16 cellular contexts compared by ENCODE assay signal in the genomic region with DNA sequence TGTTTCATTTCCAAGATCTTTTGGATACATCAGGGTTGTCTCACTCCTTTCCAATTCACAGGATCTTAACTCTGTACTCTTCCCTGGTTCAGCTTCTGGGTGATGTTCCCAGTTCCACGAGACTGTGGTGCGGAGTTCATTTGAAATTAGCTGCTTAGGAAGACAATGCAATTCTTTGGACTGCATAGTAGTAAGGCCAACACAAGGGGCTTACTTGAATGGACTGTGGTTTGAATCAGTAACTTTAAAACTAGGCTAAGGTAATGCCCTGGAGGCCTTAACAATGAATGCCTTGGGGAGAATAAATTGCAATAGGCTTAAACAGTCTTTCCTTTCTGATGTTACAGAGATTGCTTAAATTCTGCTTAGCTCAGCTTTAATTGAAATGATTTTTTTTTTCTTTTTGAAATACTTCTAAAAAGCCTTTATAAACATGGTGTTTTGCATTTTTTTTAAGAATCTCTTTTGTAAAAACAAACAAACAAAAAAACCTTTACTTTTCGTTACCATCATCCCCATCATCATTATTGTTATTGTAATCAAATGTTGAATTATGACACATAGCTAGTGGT.
A peak's percentile ranks its signal among the peaks of the same experiment; 100 is the strongest.
DNase-seq lines count a peak whose midpoint lies in the region; ATAC-seq and TF ChIP-seq lines count a peak whose summit lies in the region.
"Had no signal": no experiment of that assay in that cellular context is flagged by ENCODE, and none has a peak within 500 bp of the region (broad histone marks: within the 10 kb centered on the region; RNA-seq: fewer than 3 reads in every experiment).

No MANE protein-coding gene starts in this region.

- H3K9me3 ChIP-seq in neural progenitor cell (ENCODE audit: low read depth): no peaks in the 10 kb centered on the region

- H3K9me3 Mint-ChIP-seq in GM23338 (no peaks in the 10 kb centered on the region), WTC11 (no peaks in the 10 kb centered on the region), glutamatergic neuron (ENCODE audit: unreplicated experiment) (peaks cover 2% of the 10 kb centered on the region), neural progenitor cell (no peaks in the 10 kb centered on the region)
- H3K9me3 Mint-ChIP-seq: CD4-positive, alpha-beta T cell; HFFc6 had no signal

- no peaks in the 10 kb centered on the region for H3K79me2 ChIP-seq in GM23338 (replicated peaks; ENCODE audit: insufficient read depth)
- H3K79me2 ChIP-seq in neural progenitor cell (ENCODE audit: low read depth): no peaks in the 10 kb centered on the region

- POLR2A ChIA-PET in WTC11 (lab: Charles Lee): interaction anchor here (0.7 kb wide), 1 partner anchor 21 kb away, joined by 3 read pairs; no protein-coding TSS in a partner anchor

- H3F3A ChIP-seq in GM23338 (replicated peaks; ENCODE audit: low read depth) (no peaks in the 10 kb centered on the region), neural progenitor cell (ENCODE audit: low read depth) (peaks cover 13% of the 10 kb centered on the region)

- H3K4me3 Mint-ChIP-seq in GM23338 (no peak overlapping the region), WTC11 (no peak overlapping the region), glutamatergic neuron (ENCODE audit: unreplicated experiment) (peak overlapping the region; percentile 35), neural progenitor cell (no peak overlapping the region)
- H3K4me3 Mint-ChIP-seq: B cell; CD4-positive, alpha-beta T cell; HFFc6 had no signal

- no peak for TF ChIP-seq CTCF in GM23338 (conservative IDR thresholded peaks at IDR 0.05; ENCODE audit: low read depth in 2 of 2)
- no peak for TF ChIP-seq CTCF in WTC11 (IDR thresholded peaks at IDR 0.05)
- TF ChIP-seq CTCF in glutamatergic neuron (IDR thresholded peaks at IDR 0.05; ENCODE audit: partially characterized antibody, unreplicated experiment): no peak
- peak; percentile 16 for TF ChIP-seq CTCF in neural progenitor cell (IDR thresholded peaks at IDR 0.05)

- H3K36me3 ChIP-seq in GM23338 (ENCODE audit: insufficient read depth) (no peaks in the 10 kb centered on the region), neural progenitor cell (no peaks in the 10 kb centered on the region), H7 (replicated peaks; ENCODE audit: control insufficient read depth, insufficient read depth, low read length) (no peaks in the 10 kb centered on the region)

- H4K20me1 ChIP-seq in GM23338 (replicated peaks; ENCODE audit: insufficient read depth) (no peaks in the 10 kb centered on the region), neural progenitor cell (ENCODE audit: low read depth) (no peaks in the 10 kb centered on the region)

- H3K27me3 ChIP-seq in GM23338 (ENCODE audit: insufficient read depth) (no peaks in the 10 kb centered on the region), neural progenitor cell (no peaks in the 10 kb centered on the region), H7 (ENCODE audit: control insufficient read depth, insufficient read depth, low read length) (no peaks in the 10 kb centered on the region)

- peaks cover 2% of the 10 kb centered on the region for H3K27me3 Mint-ChIP-seq in GM23338 (ENCODE audit: insufficient read depth, low read depth, poor library complexity)
- no peaks in the 10 kb centered on the region for H3K27me3 Mint-ChIP-seq in WTC11 (ENCODE audit: low read depth)
- H3K27me3 Mint-ChIP-seq in glutamatergic neuron (ENCODE audit: unreplicated experiment): peaks cover 3% of the 10 kb centered on the region
- H3K27me3 Mint-ChIP-seq in neural progenitor cell (ENCODE audit: insufficient read depth, low read depth): peaks cover 2% of the 10 kb centered on the region
- H3K27me3 Mint-ChIP-seq: B cell; CD4-positive, alpha-beta T cell had no signal

- H3K4me1 ChIP-seq in GM23338 (ENCODE audit: insufficient read depth) (peaks cover 18% of the 10 kb centered on the region), neural progenitor cell (peaks cover 47% of the 10 kb centered on the region)

- H3K4me3 ChIP-seq in GM23338: no peak overlapping the region
- no peak overlapping the region for H3K4me3 ChIP-seq in neural progenitor cell
- no peak overlapping the region for H3K4me3 ChIP-seq in H7 (ENCODE audit: insufficient read depth, low read depth, low read length)

- ATAC-seq in GM23338 (peak; percentile 53), WTC11 (peak; percentile 53; the same call in 1 of the 2 replicates)

- H3K27ac ChIP-seq in GM23338 (ENCODE audit: low read depth): no peak overlapping the region
- H3K27ac ChIP-seq in neural progenitor cell: no peak overlapping the region

- CTCF ChIA-PET in WTC11 (lab: Charles Lee): no interaction called here

- DNase-seq in GM23338 (ENCODE audit: low spot score) (peak; percentile 19), WTC11 (ENCODE audit: low spot score) (no peak), glutamatergic neuron (no peak), neural progenitor cell (ENCODE audit: low spot score) (peak; percentile 72), GM03348 (ENCODE audit: low spot score) (no peak), H7 (no peak)
- no peak for DNase-seq in NK-92 treated with Interleukin-12 subunit alpha and Interleukin-12 subunit beta, amount 100 ng/mL, for 24 hours (lab: John Stamatoyannopoulos, UW)
- DNase-seq: C1 segment of cervical spinal cord; Calu3; CD4-positive, alpha-beta T cell; DMS 273 treated with DMSO at 0.1 percent for 48 hours; DMS79; HCEC 1CT; HFFc6; KBM-7 had no signal

- H3K9ac ChIP-seq in neural progenitor cell: no peak overlapping the region

- peaks cover 18% of the 10 kb centered on the region for H3K4me1 Mint-ChIP-seq in GM23338
- peaks cover 24% of the 10 kb centered on the region for H3K4me1 Mint-ChIP-seq in WTC11
- peaks cover 44% of the 10 kb centered on the region for H3K4me1 Mint-ChIP-seq in glutamatergic neuron (ENCODE audit: low read depth, unreplicated experiment)
- peaks cover 5% of the 10 kb centered on the region for H3K4me1 Mint-ChIP-seq in neural progenitor cell
- H3K4me1 Mint-ChIP-seq: B cell had no signal

- no peak overlapping the region for H3K4me2 ChIP-seq in GM23338
- peak overlapping the region; percentile 58 for H3K4me2 ChIP-seq in neural progenitor cell

- H3K27ac Mint-ChIP-seq in GM23338: no peak overlapping the region; the same call in 1 of the 2 replicates
- H3K27ac Mint-ChIP-seq in WTC11: no peak overlapping the region
- peak overlapping the region; percentile 62 for H3K27ac Mint-ChIP-seq in glutamatergic neuron (ENCODE audit: unreplicated experiment)
- no peak overlapping the region for H3K27ac Mint-ChIP-seq in neural progenitor cell
- H3K27ac Mint-ChIP-seq: B cell; CD4-positive, alpha-beta T cell; HFFc6 had no signal

- no peaks in the 10 kb centered on the region for H3K9me2 ChIP-seq in GM23338 (ENCODE audit: insufficient read depth)

- no peaks in the 10 kb centered on the region for H3K36me3 Mint-ChIP-seq in GM23338 (ENCODE audit: low read depth)
- H3K36me3 Mint-ChIP-seq in WTC11: no peaks in the 10 kb centered on the region
- H3K36me3 Mint-ChIP-seq in glutamatergic neuron (ENCODE audit: unreplicated experiment): no peaks in the 10 kb centered on the region
- H3K36me3 Mint-ChIP-seq in neural progenitor cell: no peaks in the 10 kb centered on the region

- H2AFZ ChIP-seq in GM23338: no peak overlapping the region
- H2AFZ ChIP-seq in neural progenitor cell (replicated peaks): no peak overlapping the region

TF ChIP-seq in GM23338, 12 proteins besides CTCF, POLR2A, EP300 and RAD21 (continues in another document):
- no peak for TF ChIP-seq EZH2phosphoT487 (IDR thresholded peaks at IDR 0.05; ENCODE audit: unreplicated experiment)

TF ChIP-seq in WTC11, 78 proteins besides CTCF, POLR2A, EP300 and RAD21:
- TF ChIP-seq, protein P1, sequence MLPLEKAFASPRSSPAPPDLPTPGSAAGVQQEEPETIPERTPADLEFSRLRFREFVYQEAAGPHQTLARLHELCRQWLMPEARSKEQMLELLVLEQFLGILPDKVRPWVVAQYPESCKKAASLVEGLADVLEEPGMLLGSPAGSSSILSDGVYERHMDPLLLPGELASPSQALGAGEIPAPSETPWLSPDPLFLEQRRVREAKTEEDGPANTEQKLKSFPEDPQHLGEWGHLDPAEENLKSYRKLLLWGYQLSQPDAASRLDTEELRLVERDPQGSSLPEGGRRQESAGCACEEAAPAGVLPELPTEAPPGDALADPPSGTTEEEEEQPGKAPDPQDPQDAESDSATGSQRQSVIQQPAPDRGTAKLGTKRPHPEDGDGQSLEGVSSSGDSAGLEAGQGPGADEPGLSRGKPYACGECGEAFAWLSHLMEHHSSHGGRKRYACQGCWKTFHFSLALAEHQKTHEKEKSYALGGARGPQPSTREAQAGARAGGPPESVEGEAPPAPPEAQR (CRISPR knock-in tag; IDR thresholded peaks at IDR 0.05): no peak

Comparison
In these comparisons a context has a peak if more than half of its experiments do, and no peak if none do; other contexts are left out.
1. DNase-seq: peak in GM23338 (single experiment) and neural progenitor cell (single experiment); none in WTC11 (single experiment), glutamatergic neuron (single experiment), GM03348 (single experiment), H7 (single experiment) and NK-92 treated with Interleukin-12 subunit alpha and Interleukin-12 subunit beta, amount 100 ng/mL, for 24 hours (single experiment).